ENCODE assay signal across 19 cellular contexts in the genomic region with DNA sequence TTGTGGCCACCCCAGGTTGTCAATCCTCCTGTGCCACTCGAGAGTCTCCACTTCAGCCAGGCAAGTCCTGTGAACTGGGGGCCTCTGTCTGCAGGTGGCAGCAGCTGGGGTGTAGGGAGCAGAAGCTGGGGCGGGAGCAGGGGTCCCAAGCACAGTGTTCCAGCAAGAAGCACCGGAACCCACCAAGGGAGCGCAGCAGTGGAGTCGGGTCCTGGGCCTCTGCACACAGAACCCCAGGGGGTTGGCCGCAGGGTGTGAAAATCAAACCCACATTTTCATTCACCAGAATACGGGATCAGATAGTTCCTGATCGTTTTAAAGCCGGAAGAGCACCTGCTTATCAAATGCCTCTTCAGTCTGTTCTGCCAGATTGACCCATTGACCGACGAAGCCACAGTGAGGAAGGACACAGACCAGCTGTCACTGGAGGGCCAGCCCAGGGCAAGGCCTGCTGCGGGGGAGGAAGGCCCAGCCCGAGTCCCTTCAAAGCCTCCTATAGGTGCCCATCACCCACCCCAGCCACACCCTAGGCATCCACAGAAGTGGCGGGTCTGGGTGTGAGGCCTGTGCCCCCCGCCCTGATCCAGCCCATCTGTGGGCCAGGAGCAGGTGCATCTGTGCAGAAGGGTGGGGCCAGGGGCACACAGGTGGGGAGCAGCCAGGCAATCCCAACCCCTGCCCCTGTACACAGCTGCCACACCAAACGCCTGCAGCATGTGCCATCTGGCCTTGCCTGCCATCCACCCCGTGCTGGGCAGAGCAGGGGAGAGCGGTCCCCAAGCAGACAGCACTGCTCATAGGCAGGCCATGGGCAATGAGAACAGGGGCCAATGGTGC.
DNase-seq lines count a peak whose midpoint lies in the region.
"Had no signal": no experiment of that assay in that cellular context is flagged by ENCODE, and none has a peak within 500 bp of the region (broad histone marks: within the 10 kb centered on the region; RNA-seq: fewer than 3 reads in every experiment).

No MANE protein-coding gene starts in this region.

- DNase-seq in NCI-H1105 treated with DMSO at 0.1 percent for 48 hours (lab: John Stamatoyannopoulos, UW) (peak; percentile 8), NCI-H1105 (lab: John Stamatoyannopoulos, UW) (no peak), NCI-H69 (lab: John Stamatoyannopoulos, UW) (peak; percentile 91), substantia nigra (lab: John Stamatoyannopoulos, UW) (peak in 1 of 49 donors; percentile 24)
- DNase-seq in activated naive CD4-positive, alpha-beta T cell (lab: John Stamatoyannopoulos, UW), result no peak
- no peak for DNase-seq in activated CD4-positive, alpha-beta T cell treated with anti-CD3 and anti-CD28 coated beads for 1 hour
- DNase-seq in stimulated activated CD4-positive, alpha-beta T cell treated with anti-CD3 and anti-CD28 coated beads, Interleukin-12 subunit alpha, Interleukin-12 subunit beta, amount 100 ng/mL, for 4 hours, result no peak
- DNase-seq: 8988T; activated CD4-positive, alpha-beta T cell treated with anti-CD3 and anti-CD28 coated beads, Interleukin-2, amount 50 U/mL, for 4 hours; activated gamma-delta T cell treated with Interleukin-2 at 50 U/mL for 16 hours; Calu3; dermis blood vessel endothelial cell; NCI-H187; NCI-H526; SIG-M5; stimulated activated CD4-positive, alpha-beta T cell treated with anti-CD3 and anti-CD28 coated beads, Interleukin-2, amount 100 ng/mL, for 24 hours had no signal

- peak overlapping the region; percentile 49 for H3K27ac ChIP-seq in cingulate gyrus (ENCODE audit: low read depth, low read length)
- H3K27ac ChIP-seq in substantia nigra (ENCODE audit: low read depth, low read length, poor library complexity, severe bottlenecking), result peak overlapping the region; percentile 100
- H3K27ac ChIP-seq: epithelial cell of prostate, upper lobe of left lung had no signal

Comparison
In these comparisons a context has a peak if more than half of its experiments do, and no peak if none do; other contexts are left out.
1. DNase-seq: peak in NCI-H1105 treated with DMSO at 0.1 percent for 48 hours (single experiment) and NCI-H69 (single experiment); none in NCI-H1105 (single experiment), activated naive CD4-positive, alpha-beta T cell (0 of 4), activated CD4-positive, alpha-beta T cell treated with anti-CD3 and anti-CD28 coated beads for 1 hour (single experiment) and stimulated activated CD4-positive, alpha-beta T cell treated with anti-CD3 and anti-CD28 coated beads, Interleukin-12 subunit alpha, Interleukin-12 subunit beta, amount 100 ng/mL, for 4 hours (single experiment).